In the genomic region with DNA sequence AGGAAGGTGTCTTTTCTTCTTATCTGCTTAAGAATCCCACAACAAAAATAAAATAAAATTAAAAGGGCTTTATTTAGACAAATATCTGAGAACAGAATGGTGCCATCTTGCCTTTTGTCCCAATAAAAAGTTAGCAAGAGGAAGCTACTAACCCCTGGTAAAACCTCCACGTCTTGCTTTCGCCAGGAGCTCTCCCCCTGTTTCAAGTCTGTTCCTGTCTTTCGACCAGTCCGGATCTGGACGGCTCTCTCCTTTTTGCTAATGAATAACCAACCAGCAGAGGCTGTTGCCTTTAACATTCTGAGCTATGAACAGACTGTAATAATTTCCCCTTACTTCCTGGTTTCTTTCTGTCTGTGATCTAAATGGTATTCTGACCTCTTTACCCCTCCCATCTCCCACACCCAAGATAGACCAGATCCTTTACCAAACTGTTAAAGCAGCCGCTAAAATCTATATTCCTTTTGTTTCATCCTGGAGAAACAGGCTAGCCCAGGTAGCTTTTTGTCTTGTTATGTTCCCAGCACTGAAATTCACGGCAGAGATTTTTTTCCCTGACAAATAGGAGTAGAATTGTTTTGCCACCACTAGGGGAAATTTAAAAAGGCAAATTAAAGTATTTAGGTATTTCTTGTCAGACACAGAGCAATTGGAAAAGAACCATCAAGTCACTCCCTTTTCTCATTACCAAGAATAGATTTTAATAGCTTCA, we compare ENCODE assay signal across 1 cellular context.
TF ChIP-seq lines count a peak whose summit lies in the region.

A gene with protein sequence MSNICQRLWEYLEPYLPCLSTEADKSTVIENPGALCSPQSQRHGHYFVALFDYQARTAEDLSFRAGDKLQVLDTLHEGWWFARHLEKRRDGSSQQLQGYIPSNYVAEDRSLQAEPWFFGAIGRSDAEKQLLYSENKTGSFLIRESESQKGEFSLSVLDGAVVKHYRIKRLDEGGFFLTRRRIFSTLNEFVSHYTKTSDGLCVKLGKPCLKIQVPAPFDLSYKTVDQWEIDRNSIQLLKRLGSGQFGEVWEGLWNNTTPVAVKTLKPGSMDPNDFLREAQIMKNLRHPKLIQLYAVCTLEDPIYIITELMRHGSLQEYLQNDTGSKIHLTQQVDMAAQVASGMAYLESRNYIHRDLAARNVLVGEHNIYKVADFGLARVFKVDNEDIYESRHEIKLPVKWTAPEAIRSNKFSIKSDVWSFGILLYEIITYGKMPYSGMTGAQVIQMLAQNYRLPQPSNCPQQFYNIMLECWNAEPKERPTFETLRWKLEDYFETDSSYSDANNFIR (minus strand): TSS at position 320 of the 712 bp plus-strand sequence. CDS start 580 bp downstream, outside the sequence.

TF ChIP-seq in GM12878, 131 proteins besides CTCF, POLR2A, EP300 and RAD21 (continued from another document):
- TF ChIP-seq, protein P1, sequence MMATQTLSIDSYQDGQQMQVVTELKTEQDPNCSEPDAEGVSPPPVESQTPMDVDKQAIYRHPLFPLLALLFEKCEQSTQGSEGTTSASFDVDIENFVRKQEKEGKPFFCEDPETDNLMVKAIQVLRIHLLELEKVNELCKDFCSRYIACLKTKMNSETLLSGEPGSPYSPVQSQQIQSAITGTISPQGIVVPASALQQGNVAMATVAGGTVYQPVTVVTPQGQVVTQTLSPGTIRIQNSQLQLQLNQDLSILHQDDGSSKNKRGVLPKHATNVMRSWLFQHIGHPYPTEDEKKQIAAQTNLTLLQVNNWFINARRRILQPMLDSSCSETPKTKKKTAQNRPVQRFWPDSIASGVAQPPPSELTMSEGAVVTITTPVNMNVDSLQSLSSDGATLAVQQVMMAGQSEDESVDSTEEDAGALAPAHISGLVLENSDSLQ (IDR thresholded peaks at IDR 0.05) = no peak
- TF ChIP-seq E2F8 (IDR thresholded peaks at IDR 0.05; ENCODE audit: low read depth, partially characterized antibody) (no peak), USF2 (IDR thresholded peaks at IDR 0.05; ENCODE audit: borderline replicate concordance, low read depth, low read length) (no peak), ZBTB33 (IDR thresholded peaks at IDR 0.05) (no peak), NR2C2 (IDR thresholded peaks at IDR 0.05; ENCODE audit: borderline replicate concordance, control insufficient read depth, insufficient read length, low read depth) (no peak), BHLHE40 (IDR thresholded peaks at IDR 0.05; ENCODE audit: borderline replicate concordance in 1 of 2, low read depth in 2 of 2, low read length in 1 of 2) (no peak), BCL3 (IDR thresholded peaks at IDR 0.05; ENCODE audit: borderline replicate concordance, insufficient read depth, low read depth, low read length, poor library complexity, severe bottlenecking) (no peak), MTA2 (IDR thresholded peaks at IDR 0.05; ENCODE audit: low read depth) (no peak), MYB (IDR thresholded peaks at IDR 0.05; ENCODE audit: borderline replicate concordance, low read depth, low read length) (no peak)
